19 cellular contexts compared by ENCODE assay signal in the genomic region with DNA sequence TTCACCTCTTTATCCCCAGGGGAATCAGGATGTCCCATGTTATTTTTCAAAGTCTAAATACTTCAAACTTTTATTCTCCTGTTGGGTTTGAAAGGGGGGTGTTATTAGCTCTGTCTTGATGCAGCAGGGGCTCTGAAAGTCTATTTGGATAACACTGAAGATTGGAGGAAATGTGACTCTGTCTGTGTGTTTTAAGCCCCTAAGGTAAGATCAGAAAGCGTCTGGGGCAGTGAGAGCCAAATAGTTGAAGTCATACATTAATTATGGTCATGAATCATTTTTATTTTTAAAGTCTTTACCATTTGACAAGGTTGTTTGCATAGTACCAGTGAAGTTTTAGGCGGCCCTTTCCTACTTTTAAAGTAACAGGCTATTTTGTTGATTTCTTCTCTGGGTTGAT.
DNase-seq lines count a peak whose midpoint lies in the region; ATAC-seq and TF ChIP-seq lines count a peak whose summit lies in the region.
"Had no signal": no experiment of that assay in that cellular context is flagged by ENCODE, and none has a peak within 500 bp of the region (broad histone marks: within the 10 kb centered on the region; RNA-seq: fewer than 3 reads in every experiment).

No MANE protein-coding gene starts in this region.

- no peak overlapping the region for H3K4me3 Mint-ChIP-seq in stimulated activated naive B cell treated with anti-CD40 and anti-IgM and Interleukin-4, amounts not matched to agents 10 μg/mL and 1 μg/mL and 100 μg/mL, for 72 hours
- H3K4me3 Mint-ChIP-seq in nephron progenitor cell, result no peak overlapping the region
- H3K4me3 Mint-ChIP-seq: CD4-positive, alpha-beta T cell; IgD-negative memory B cell had no signal

- no peak for DNase-seq in left ventricle myocardium superior
- no peak for DNase-seq in Right ventricle myocardium superior
- peak; percentile 96 for DNase-seq in NCI-H69 (lab: John Stamatoyannopoulos, UW)
- peak; percentile 12 for DNase-seq in left kidney (ENCODE audit: low read depth, low spot score)
- DNase-seq in stimulated activated naive B cell treated with anti-CD40 and anti-IgM and Interleukin-4, amounts not matched to agents 10 μg/mL and 1 μg/mL and 100 μg/mL, for 72 hours, result no peak
- DNase-seq in NCI-H2029 treated with DMSO at 0.1 percent for 48 hours (lab: John Stamatoyannopoulos, UW), result no peak
- DNase-seq in nephron progenitor cell, result no peak
- DNase-seq: BE2C; Caco-2; CD4-positive, alpha-beta T cell; Kasumi-1; MM.1S; NCI-H1092 treated with DMSO at 0.1 percent for 48 hours; NCI-H2081; NCI-H2171 treated with DMSO at 0.1 percent for 48 hours; NCI-H748 treated with DMSO at 0.1 percent for 48 hours; OCI-M1 had no signal

- no peaks in the 10 kb centered on the region for H3K27me3 Mint-ChIP-seq in stimulated activated naive B cell treated with anti-CD40 and anti-IgM and Interleukin-4, amounts not matched to agents 10 μg/mL and 1 μg/mL and 100 μg/mL, for 72 hours
- H3K27me3 Mint-ChIP-seq in nephron progenitor cell (ENCODE audit: low read depth, poor library complexity), result no peaks in the 10 kb centered on the region
- H3K27me3 Mint-ChIP-seq: CD4-positive, alpha-beta T cell; IgD-negative memory B cell had no signal

- ATAC-seq in left ventricle myocardium superior (peak; percentile 60), Right ventricle myocardium superior (ENCODE audit: poor library complexity) (no peak), HG03025 (IDR thresholded peaks at IDR 0.05; ENCODE audit: low FRiP score, unreplicated experiment) (no peak)
- no peak for ATAC-seq in stimulated activated naive B cell treated with anti-CD40 and anti-IgM and Interleukin-4, amounts not matched to agents 10 μg/mL and 1 μg/mL and 100 μg/mL, for 72 hours (replicated peaks)

- H3K4me1 Mint-ChIP-seq in stimulated activated naive B cell treated with anti-CD40 and anti-IgM and Interleukin-4, amounts not matched to agents 10 μg/mL and 1 μg/mL and 100 μg/mL, for 72 hours, result peaks cover 25 to 51% of the 10 kb centered on the region in 2 donors
- H3K4me1 Mint-ChIP-seq in nephron progenitor cell, result peaks cover 21% of the 10 kb centered on the region

- H3K9me3 Mint-ChIP-seq in stimulated activated naive B cell treated with anti-CD40 and anti-IgM and Interleukin-4, amounts not matched to agents 10 μg/mL and 1 μg/mL and 100 μg/mL, for 72 hours, result no peaks in the 10 kb centered on the region
- peaks cover 10% of the 10 kb centered on the region for H3K9me3 Mint-ChIP-seq in nephron progenitor cell
- H3K9me3 Mint-ChIP-seq: CD4-positive, alpha-beta T cell; IgD-negative memory B cell had no signal

- TF ChIP-seq CTCF in nephron progenitor cell (IDR thresholded peaks at IDR 0.05), result no peak

- H3K36me3 Mint-ChIP-seq in stimulated activated naive B cell treated with anti-CD40 and anti-IgM and Interleukin-4, amounts not matched to agents 10 μg/mL and 1 μg/mL and 100 μg/mL, for 72 hours, result peaks cover 29 to 35% of the 10 kb centered on the region in 2 donors
- peaks cover 7% of the 10 kb centered on the region for H3K36me3 Mint-ChIP-seq in nephron progenitor cell (ENCODE audit: low read depth)

- intact Hi-C loops in left ventricle myocardium superior (cut with micrococcal nuclease) (no loop called here), Right ventricle myocardium superior (cut with DNase I) (no loop called here)

- H3K27ac Mint-ChIP-seq in stimulated activated naive B cell treated with anti-CD40 and anti-IgM and Interleukin-4, amounts not matched to agents 10 μg/mL and 1 μg/mL and 100 μg/mL, for 72 hours, result peak overlapping the region; percentile 47
- no peak overlapping the region for H3K27ac Mint-ChIP-seq in nephron progenitor cell
- H3K27ac Mint-ChIP-seq: CD4-positive, alpha-beta T cell; IgD-negative memory B cell had no signal

Comparison
In these comparisons a context has a peak if more than half of its experiments do, and no peak if none do; other contexts are left out.
1. DNase-seq: peak in NCI-H69 (single experiment) and left kidney (single experiment); none in left ventricle myocardium superior (single experiment), Right ventricle myocardium superior (single experiment), stimulated activated naive B cell treated with anti-CD40 and anti-IgM and Interleukin-4, amounts not matched to agents 10 μg/mL and 1 μg/mL and 100 μg/mL, for 72 hours (single experiment), NCI-H2029 treated with DMSO at 0.1 percent for 48 hours (single experiment) and nephron progenitor cell (single experiment).